19 cellular contexts compared by ENCODE assay signal in genomic region chr1:201298381-201299367, GRCh38. TPM values are rescaled to one million over a fixed set of nuclear protein-coding genes. Genes with fewer than 3 reads are reported as not detected.
A peak's percentile ranks its signal among the peaks of the same experiment; 100 is the strongest.
DNase-seq lines count a peak whose midpoint lies in the region; ATAC-seq and TF ChIP-seq lines count a peak whose summit lies in the region.
"Had no signal": no experiment of that assay in that cellular context is flagged by ENCODE, and none has a peak within 500 bp of the region (broad histone marks: within the 10 kb centered on the region; RNA-seq: fewer than 3 reads in every experiment).

No MANE protein-coding gene starts in this region.

- H3K4me1 ChIP-seq in breast epithelium (peaks cover 7 to 10% of the 10 kb centered on the region in 2 donors), mucosa of descending colon (ENCODE audit: low read depth) (peaks cover 19% of the 10 kb centered on the region)
- H3K4me1 ChIP-seq: upper lobe of right lung had no signal

- no peaks in the 10 kb centered on the region for H3K4me1 Mint-ChIP-seq in stimulated activated naive CD8-positive, alpha-beta T cell treated with anti-CD3 and anti-CD28 coated beads, Interleukin-15, amount 100 ng/mL, for 72 hours
- H3K4me1 Mint-ChIP-seq: stimulated activated memory B cell treated with anti-CD40 and anti-IgM and Interleukin-4, amounts not matched to agents 10 μg/mL and 1 μg/mL and 100 μg/mL, for 72 hours had no signal

- no peak overlapping the region for H3K4me3 Mint-ChIP-seq in stimulated activated naive CD8-positive, alpha-beta T cell treated with anti-CD3 and anti-CD28 coated beads, Interleukin-15, amount 100 ng/mL, for 72 hours
- H3K4me3 Mint-ChIP-seq: activated CD4-positive, alpha-beta memory T cell treated with anti-CD3 and anti-CD28 coated beads for 36 hours; activated naive CD8-positive, alpha-beta T cell; activated T-cell treated with anti-CD3 and anti-CD28 coated beads, Interleukin-2, amount 50 U/mL, for 4 hours; stimulated activated memory B cell treated with anti-CD40 and anti-IgM and Interleukin-4, amounts not matched to agents 10 μg/mL and 1 μg/mL and 100 μg/mL, for 72 hours had no signal

- no peaks in the 10 kb centered on the region for H3K9me3 Mint-ChIP-seq in stimulated activated naive CD8-positive, alpha-beta T cell treated with anti-CD3 and anti-CD28 coated beads, Interleukin-15, amount 100 ng/mL, for 72 hours
- H3K9me3 Mint-ChIP-seq: activated CD4-positive, alpha-beta memory T cell treated with anti-CD3 and anti-CD28 coated beads for 36 hours; activated T-cell treated with anti-CD3 and anti-CD28 coated beads, Interleukin-2, amount 50 U/mL, for 4 hours; stimulated activated memory B cell treated with anti-CD40 and anti-IgM and Interleukin-4, amounts not matched to agents 10 μg/mL and 1 μg/mL and 100 μg/mL, for 72 hours had no signal

- no peak overlapping the region for H3K27ac Mint-ChIP-seq in stimulated activated naive CD8-positive, alpha-beta T cell treated with anti-CD3 and anti-CD28 coated beads, Interleukin-15, amount 100 ng/mL, for 72 hours
- H3K27ac Mint-ChIP-seq: activated CD4-positive, alpha-beta memory T cell treated with anti-CD3 and anti-CD28 coated beads for 36 hours; activated naive CD8-positive, alpha-beta T cell; stimulated activated memory B cell treated with anti-CD40 and anti-IgM and Interleukin-4, amounts not matched to agents 10 μg/mL and 1 μg/mL and 100 μg/mL, for 72 hours had no signal

- H3K27me3 ChIP-seq in breast epithelium: no peaks in the 10 kb centered on the region
- H3K27me3 ChIP-seq: cardiac muscle cell, upper lobe of right lung had no signal

- no peak for TF ChIP-seq POLR2A in breast epithelium (IDR thresholded peaks at IDR 0.05)

- H3K9me3 ChIP-seq in breast epithelium (no peaks in the 10 kb centered on the region), mucosa of descending colon (no peaks in the 10 kb centered on the region)
- H3K9me3 ChIP-seq: upper lobe of right lung had no signal

- no peak for DNase-seq in stimulated activated naive CD8-positive, alpha-beta T cell treated with anti-CD3 and anti-CD28 coated beads, Interleukin-15, amount 100 ng/mL, for 72 hours
- DNase-seq in stimulated activated naive CD8-positive, alpha-beta T cell treated with anti-CD3 and anti-CD28 coated beads, Interleukin-15, Interleukin-2, amounts not matched to agents 100 U/mL and 50 U/mL, for 24 hours: no peak
- DNase-seq in breast epithelium (ENCODE audit: low spot score in 2 of 2) (no peak), mucosa of descending colon (peak in 2 of 3 donors; percentile 46 to 60), NCI-H128 (lab: John Stamatoyannopoulos, UW; ENCODE audit: unreplicated experiment) (no peak), islet precursor cell (no peak)
- no peak for DNase-seq in activated CD4-positive, CD25-positive, alpha-beta regulatory T cell treated with anti-CD3 and anti-CD28 coated beads, Interleukin-2, amount 50 U/mL, for 72 hours
- DNase-seq: activated CD4-positive, alpha-beta memory T cell treated with anti-CD3 and anti-CD28 coated beads for 36 hours; activated T-cell treated with anti-CD3 and anti-CD28 coated beads, Interleukin-2, amount 50 U/mL, for 4 hours; effector CD4-positive, alpha-beta T cell; hippocampal formation; NCI-H187; upper lobe of right lung had no signal

- H3K4me3 ChIP-seq in breast epithelium: no peak overlapping the region
- H3K4me3 ChIP-seq in mucosa of descending colon: no peak overlapping the region
- H3K4me3 ChIP-seq: cardiac muscle cell, upper lobe of right lung had no signal

- peak; percentile 26 for ATAC-seq in stimulated activated naive CD8-positive, alpha-beta T cell treated with anti-CD3 and anti-CD28 coated beads, Interleukin-15, amount 100 ng/mL, for 72 hours
- no peak for ATAC-seq in stimulated activated naive CD8-positive, alpha-beta T cell treated with anti-CD3 and anti-CD28 coated beads, Interleukin-15, Interleukin-2, amounts not matched to agents 100 U/mL and 50 U/mL, for 24 hours
- peak; percentile 82 for ATAC-seq in mucosa of descending colon
- ATAC-seq in HG02852 (IDR thresholded peaks at IDR 0.05; ENCODE audit: unreplicated experiment): no peak
- ATAC-seq: activated T-cell treated with anti-CD3 and anti-CD28 coated beads, Interleukin-2, amount 50 U/mL, for 4 hours; stimulated activated memory B cell treated with anti-CD40 and anti-IgM and Interleukin-4, amounts not matched to agents 10 μg/mL and 1 μg/mL and 100 μg/mL, for 72 hours had no signal

- intact Hi-C loops in breast epithelium (cut with DNase I; ENCODE audit: low total_unique reads) (no loop called here), mucosa of descending colon (cut with DNase I, micrococcal nuclease) (no loop called here)

- peak overlapping the region; percentile 75 to 86 for H3K27ac ChIP-seq in breast epithelium
- H3K27ac ChIP-seq: cardiac muscle cell, upper lobe of right lung had no signal

- H3K36me3 ChIP-seq in breast epithelium (no peaks in the 10 kb centered on the region), mucosa of descending colon (ENCODE audit: low read depth) (no peaks in the 10 kb centered on the region)
- H3K36me3 ChIP-seq: cardiac muscle cell, upper lobe of right lung had no signal

- no peak for TF ChIP-seq CTCF in breast epithelium (IDR thresholded peaks at IDR 0.05)
- TF ChIP-seq CTCF in mucosa of descending colon (IDR thresholded peaks at IDR 0.05): no peak

- peaks cover 9% of the 10 kb centered on the region for H3K27me3 Mint-ChIP-seq in stimulated activated naive CD8-positive, alpha-beta T cell treated with anti-CD3 and anti-CD28 coated beads, Interleukin-15, amount 100 ng/mL, for 72 hours

RNA-seq across cellular contexts. Expression of gene PKP1, which starts 15.4 kb away (rescaled TPM):
- 10 to 100 TPM in 2 of 3 donors, under 1 TPM in 1; 0.96 to 22.5 (median 12.1) TPM for total RNA-seq in breast epithelium
- total RNA-seq in mucosa of descending colon: under 1 TPM in 2 of 3 donors, not detected in 1; 0.27 to 0.41 TPM
- total RNA-seq: activated CD4-positive, alpha-beta memory T cell treated with anti-CD3 and anti-CD28 coated beads for 36 hours; activated T-cell treated with anti-CD3 and anti-CD28 coated beads, Interleukin-2, amount 50 U/mL, for 4 hours; mononuclear cell; osteocyte had no signal

Comparison
In these comparisons a context has a peak if more than half of its experiments do, and no peak if none do; other contexts are left out.
1. ATAC-seq: peak in stimulated activated naive CD8-positive, alpha-beta T cell treated with anti-CD3 and anti-CD28 coated beads, Interleukin-15, amount 100 ng/mL, for 72 hours (single experiment) and mucosa of descending colon (single experiment); none in stimulated activated naive CD8-positive, alpha-beta T cell treated with anti-CD3 and anti-CD28 coated beads, Interleukin-15, Interleukin-2, amounts not matched to agents 100 U/mL and 50 U/mL, for 24 hours (single experiment) and HG02852 (single experiment).
2. DNase-seq: peak in mucosa of descending colon (2 of 3); none in stimulated activated naive CD8-positive, alpha-beta T cell treated with anti-CD3 and anti-CD28 coated beads, Interleukin-15, amount 100 ng/mL, for 72 hours (0 of 2), stimulated activated naive CD8-positive, alpha-beta T cell treated with anti-CD3 and anti-CD28 coated beads, Interleukin-15, Interleukin-2, amounts not matched to agents 100 U/mL and 50 U/mL, for 24 hours (single experiment), breast epithelium (0 of 2), NCI-H128 (single experiment), islet precursor cell (single experiment) and activated CD4-positive, CD25-positive, alpha-beta regulatory T cell treated with anti-CD3 and anti-CD28 coated beads, Interleukin-2, amount 50 U/mL, for 72 hours (single experiment).